In the genomic region with DNA sequence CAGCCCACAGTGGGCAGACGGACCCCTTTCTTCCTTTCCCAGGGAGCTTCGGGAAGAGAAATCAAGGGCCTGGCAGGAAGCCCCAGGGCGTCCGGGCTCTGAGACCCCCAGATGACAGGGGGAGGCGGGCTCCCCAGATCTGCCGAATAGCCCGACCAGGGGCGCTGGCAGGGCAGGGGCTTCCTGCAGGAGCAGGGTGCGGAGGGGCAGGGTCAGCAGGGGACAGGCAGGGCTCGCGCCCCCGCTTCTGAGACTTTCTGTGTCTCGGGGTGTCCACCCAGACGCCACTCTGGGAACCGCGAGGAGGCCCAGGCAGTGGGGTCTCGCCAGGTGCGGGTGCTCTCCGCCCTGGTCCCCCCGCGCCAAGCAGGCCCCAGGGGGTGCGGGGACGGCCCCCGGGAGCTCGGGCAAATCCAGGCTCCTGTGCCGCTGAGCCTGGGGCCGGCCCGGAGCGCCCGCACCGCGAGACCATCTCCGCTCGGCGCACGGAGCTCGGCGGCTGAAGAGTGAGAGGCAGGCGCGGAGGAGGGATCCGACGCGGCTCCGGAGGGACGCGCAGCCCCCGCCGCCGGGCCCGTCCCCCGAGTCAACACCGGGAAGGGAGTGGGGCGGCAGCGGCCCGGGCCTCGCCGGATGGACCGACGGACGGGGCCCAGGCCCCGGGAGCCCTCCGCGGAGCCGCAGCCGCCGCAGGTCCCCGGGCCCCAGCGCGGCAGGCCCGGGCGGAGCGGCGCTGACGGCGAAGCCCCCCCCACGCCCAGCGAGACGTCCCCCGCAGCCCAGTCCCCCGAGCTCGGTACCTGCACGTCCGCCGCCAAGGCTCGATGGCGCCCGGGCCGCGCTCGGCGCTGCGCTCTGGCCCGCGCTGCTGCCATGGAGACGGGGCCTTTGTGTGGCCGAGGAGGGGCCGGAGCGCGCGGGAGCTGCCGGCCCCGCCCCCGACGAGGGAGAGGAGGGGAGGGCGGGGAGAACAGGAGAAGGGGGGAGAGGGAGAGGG, we compare ENCODE assay signal across 1 cellular context.
TF ChIP-seq lines count a peak whose summit lies in the region.

TSS of gene PLXNB2 (minus strand) at position 894 of the 997 bp plus-strand sequence. CDS start 17,062 bp downstream, outside the sequence.

TF ChIP-seq in WTC11, 78 proteins besides CTCF, POLR2A, EP300 and RAD21 (continued from another document):
- TF ChIP-seq, protein P1, sequence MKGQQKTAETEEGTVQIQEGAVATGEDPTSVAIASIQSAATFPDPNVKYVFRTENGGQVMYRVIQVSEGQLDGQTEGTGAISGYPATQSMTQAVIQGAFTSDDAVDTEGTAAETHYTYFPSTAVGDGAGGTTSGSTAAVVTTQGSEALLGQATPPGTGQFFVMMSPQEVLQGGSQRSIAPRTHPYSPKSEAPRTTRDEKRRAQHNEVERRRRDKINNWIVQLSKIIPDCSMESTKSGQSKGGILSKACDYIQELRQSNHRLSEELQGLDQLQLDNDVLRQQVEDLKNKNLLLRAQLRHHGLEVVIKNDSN (CRISPR knock-in tag; IDR thresholded peaks at IDR 0.05): no peak
- 0 out of 2 replicates have a peak, but pooled peaks have one; percentile 24 for TF ChIP-seq MAX (CRISPR knock-in tag; IDR thresholded peaks at IDR 0.05)
- TF ChIP-seq KAT7 (CRISPR knock-in tag; IDR thresholded peaks at IDR 0.05; ENCODE audit: borderline replicate concordance): 0 out of 2 replicates have a peak, but pooled peaks have one; percentile 32
